In genomic region chr13:111044087-111044830, GRCh38 we compare ENCODE assay signal across 20 cellular contexts.
"Had no signal": no experiment of that assay in that cellular context is flagged by ENCODE, and none has a peak within 500 bp of the region (broad histone marks: within the 10 kb centered on the region; RNA-seq: fewer than 3 reads in every experiment).

No MANE protein-coding gene starts in this region.

- H2AFZ ChIP-seq: hepatocyte had no signal

- H3K4me2 ChIP-seq: hepatocyte had no signal

- H3K27me3 ChIP-seq: colonic mucosa, hepatocyte, neutrophil had no signal

- H3K4me3 Mint-ChIP-seq: activated CD8-positive, alpha-beta T cell treated with anti-CD3 and anti-CD28 coated beads for 36 hours; activated naive CD8-positive, alpha-beta T cell treated with anti-CD3 and anti-CD28 coated beads, Interleukin-2, amount 10 ng/mL, durations not matched to agents 7 days and 5 days; brain; naive thymus-derived CD8-positive, alpha-beta T cell; stimulated activated naive B cell treated with anti-CD40 and anti-IgM and Interleukin-4, amounts not matched to agents 10 μg/mL and 1 μg/mL and 100 μg/mL, for 72 hours had no signal

- H3K4me3 ChIP-seq: colonic mucosa, hepatocyte, spleen, thoracic aorta, upper lobe of right lung had no signal

- H3K9me3 ChIP-seq: colonic mucosa, neutrophil, spleen, thoracic aorta, upper lobe of right lung had no signal

- ATAC-seq: naive thymus-derived CD8-positive, alpha-beta T cell had no signal

- H3K4me1 ChIP-seq: colonic mucosa had no signal

- H3K79me2 ChIP-seq: hepatocyte had no signal

- FAIRE-seq: endometrium, islet of Langerhans had no signal

- DNase-seq: activated CD4-positive, alpha-beta T cell treated with anti-CD3 and anti-CD28 coated beads for 48 hours; activated CD4-positive, CD25-positive, alpha-beta regulatory T cell; activated CD8-positive, alpha-beta T cell treated with anti-CD3 and anti-CD28 coated beads for 36 hours; activated naive CD4-positive, alpha-beta T cell treated with Interleukin-2 at 50 U/mL for 16 hours; activated naive CD8-positive, alpha-beta T cell treated with anti-CD3 and anti-CD28 coated beads, Interleukin-2, amount 10 ng/mL, durations not matched to agents 7 days and 5 days; activated T-cell treated with anti-CD3 and anti-CD28 coated beads, Interleukin-2, amount 50 U/mL, for 1 hour; central memory CD4-positive, alpha-beta T cell; colonic mucosa; naive thymus-derived CD8-positive, alpha-beta T cell; spleen; stimulated activated CD4-positive, alpha-beta T cell treated with anti-CD3 and anti-CD28 coated beads, Interleukin-4, amount 100 ng/mL, for 4 hours; stimulated activated naive B cell treated with anti-CD40 and anti-IgM and Interleukin-4, amounts not matched to agents 10 μg/mL and 1 μg/mL and 100 μg/mL, for 72 hours; upper lobe of right lung had no signal

- H3K27ac ChIP-seq: colonic mucosa, hepatocyte, neutrophil, spleen, thoracic aorta, upper lobe of right lung had no signal

- H3K4me1 Mint-ChIP-seq: activated naive CD8-positive, alpha-beta T cell treated with anti-CD3 and anti-CD28 coated beads, Interleukin-2, amount 10 ng/mL, durations not matched to agents 7 days and 5 days had no signal

- H3K36me3 ChIP-seq: colonic mucosa, neutrophil, spleen, thoracic aorta, upper lobe of right lung had no signal

- H3K27ac Mint-ChIP-seq: activated CD8-positive, alpha-beta T cell treated with anti-CD3 and anti-CD28 coated beads for 36 hours; activated naive CD8-positive, alpha-beta T cell treated with anti-CD3 and anti-CD28 coated beads, Interleukin-2, amount 10 ng/mL, durations not matched to agents 7 days and 5 days; activated T-helper 2 cell treated with anti-CD3 and anti-CD28 coated beads, Interferon-gamma antibody, Interleukin-2, Interleukin-4, amounts not matched to agents 10 μg/mL and 5 μg/mL and 100 μg/mL, durations not matched to agents 14 hours and 24 hours and 36 hours; naive thymus-derived CD8-positive, alpha-beta T cell; stimulated activated naive B cell treated with anti-CD40 and anti-IgM and Interleukin-4, amounts not matched to agents 10 μg/mL and 1 μg/mL and 100 μg/mL, for 72 hours had no signal

- H3K36me3 Mint-ChIP-seq: activated naive CD8-positive, alpha-beta T cell treated with anti-CD3 and anti-CD28 coated beads, Interleukin-2, amount 10 ng/mL, durations not matched to agents 7 days and 5 days; brain; naive thymus-derived CD8-positive, alpha-beta T cell; stimulated activated naive B cell treated with anti-CD40 and anti-IgM and Interleukin-4, amounts not matched to agents 10 μg/mL and 1 μg/mL and 100 μg/mL, for 72 hours had no signal

- H3K9me3 Mint-ChIP-seq: activated CD8-positive, alpha-beta T cell treated with anti-CD3 and anti-CD28 coated beads for 36 hours; activated naive CD8-positive, alpha-beta T cell treated with anti-CD3 and anti-CD28 coated beads, Interleukin-2, amount 10 ng/mL, durations not matched to agents 7 days and 5 days; activated T-helper 2 cell treated with anti-CD3 and anti-CD28 coated beads, Interferon-gamma antibody, Interleukin-2, Interleukin-4, amounts not matched to agents 10 μg/mL and 5 μg/mL and 100 μg/mL, durations not matched to agents 14 hours and 24 hours and 36 hours; naive thymus-derived CD8-positive, alpha-beta T cell; stimulated activated naive B cell treated with anti-CD40 and anti-IgM and Interleukin-4, amounts not matched to agents 10 μg/mL and 1 μg/mL and 100 μg/mL, for 72 hours had no signal
